21 cellular contexts compared by ENCODE assay signal in the genomic region with DNA sequence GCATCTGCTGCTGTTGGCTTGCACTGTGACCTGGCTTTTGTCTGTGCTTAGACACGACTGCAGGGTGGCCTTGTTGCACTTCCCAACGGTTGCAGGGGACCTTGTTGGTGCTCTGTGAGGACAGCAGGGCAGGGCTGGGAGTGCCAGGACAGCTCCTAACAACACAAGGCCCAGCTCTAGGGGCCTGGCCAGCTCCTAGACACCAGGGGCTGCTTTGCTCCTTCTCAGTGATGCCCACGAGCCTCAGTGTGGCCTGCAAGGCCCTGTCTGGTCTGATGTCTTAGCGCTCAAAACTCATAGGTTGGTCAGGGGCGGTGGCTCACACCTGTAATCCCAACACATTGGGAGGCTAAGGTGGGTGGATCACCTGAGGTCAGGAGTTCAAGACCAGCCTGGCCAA.
"Had no signal": no experiment of that assay in that cellular context is flagged by ENCODE, and none has a peak within 500 bp of the region (broad histone marks: within the 10 kb centered on the region; RNA-seq: fewer than 3 reads in every experiment).

No MANE protein-coding gene starts in this region.

- DNase-seq: Karpas-422, KG1, MG63, NCI-H1092, NCI-H1105 treated with DMSO at 0.1 percent for 48 hours, NCI-H1417 treated with DMSO at 0.1 percent for 48 hours, NCI-H146, NCI-H1694 treated with DMSO at 0.1 percent for 48 hours, NCI-H1930, NCI-H2081, NCI-H2107, NCI-H226, NCI-H446, NCI-H510A, NCI-H524 treated with DMSO at 0.1 percent for 48 hours, NCI-H69, NCI-H774, SHP77, SK-N-SH, SW 1271 had no signal

- H3K4me3 ChIP-seq: MG63 had no signal

- H3K9ac ChIP-seq: SK-N-SH had no signal

- H3K9me3 ChIP-seq: MG63, SK-N-SH had no signal

- H3K36me3 ChIP-seq: MG63 had no signal

- H3K27ac ChIP-seq: RWPE1 had no signal
